In the genomic region with DNA sequence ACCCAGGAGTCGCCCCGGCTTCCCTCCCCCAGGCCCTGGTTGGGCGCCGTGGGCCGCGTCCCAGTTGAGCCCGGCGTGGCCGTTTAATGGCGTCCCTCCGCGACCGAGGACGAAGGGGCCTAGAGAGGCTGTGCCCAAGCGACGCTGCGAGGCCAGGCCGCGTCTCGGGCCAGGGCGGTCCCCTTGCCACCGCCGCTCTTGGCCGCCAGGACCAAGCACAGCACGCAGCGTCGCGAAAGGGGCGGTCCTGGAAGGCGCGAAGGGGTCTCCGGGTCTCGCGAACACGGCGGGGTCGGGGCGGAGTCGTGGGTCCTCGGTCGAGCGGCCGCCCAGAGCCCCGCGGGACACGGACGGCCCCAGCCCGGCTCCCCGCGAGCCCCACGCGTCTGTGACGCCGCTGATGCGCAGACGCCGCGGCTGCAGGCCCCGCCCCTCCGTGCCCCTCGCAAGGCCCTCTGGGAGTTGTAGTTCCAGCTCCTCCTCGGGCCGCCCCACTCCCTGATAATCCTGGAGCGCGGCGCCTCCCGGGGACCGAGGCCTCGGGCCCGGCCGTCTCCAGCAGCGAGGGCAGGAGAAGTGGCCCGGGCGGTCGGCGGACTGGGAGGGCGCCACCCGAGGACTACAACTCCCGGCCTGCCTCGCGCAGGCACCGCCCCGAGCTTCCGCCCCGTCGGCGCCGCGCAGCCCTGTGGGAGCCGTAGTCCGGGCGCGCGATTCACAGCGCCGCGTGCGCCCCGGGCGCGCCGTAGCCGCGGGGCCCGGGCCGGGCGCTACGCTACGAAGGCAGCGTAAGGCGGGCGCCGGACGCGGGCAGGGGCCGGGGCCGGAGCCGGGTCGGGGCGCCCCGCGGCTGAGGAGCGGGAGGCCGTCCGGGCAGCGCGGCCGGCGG, we compare ENCODE assay signal across 8 cellular contexts. TPM values are rescaled to one million over a fixed set of nuclear protein-coding genes. Genes with fewer than 3 reads are reported as not detected.
DNase-seq lines count a peak whose midpoint lies in the region; ATAC-seq and TF ChIP-seq lines count a peak whose summit lies in the region.

A gene (plus strand): TSS at position 698 of the 889 bp plus-strand sequence. CDS start 19,127 bp downstream, outside the sequence.

- ATAC-seq in GM21515 (IDR thresholded peaks at IDR 0.05; ENCODE audit: unreplicated experiment) = peak; percentile 64

- H3K36me3 ChIP-seq in mucosa of rectum (ENCODE audit: control insufficient read depth in 2 of 2, insufficient read depth in 2 of 2, low read length in 2 of 2) = peaks cover 0 to 8% of the 10 kb centered on the region in 2 donors

- H3K27ac Mint-ChIP-seq in Calu3 (ENCODE audit: unreplicated experiment) = peak within 1 kb of the TSS; percentile 85

- peak within 1 kb of the TSS; percentile 95 for H3K27ac ChIP-seq in epithelial cell of prostate
- H3K27ac ChIP-seq in mucosa of rectum (ENCODE audit: low read depth in 2 of 2, low read length in 2 of 2) = peak within 1 kb of the TSS; percentile 97 to 98

- H3K4me3 ChIP-seq in mucosa of rectum (ENCODE audit: low read length in 2 of 2) = peak within 1 kb of the TSS; percentile 84 to 87

- H3K4me1 Mint-ChIP-seq in Calu3 (ENCODE audit: low read depth, unreplicated experiment) = peaks cover 38% of the 10 kb centered on the region

- TF ChIP-seq CTCF in Calu3 (IDR thresholded peaks at IDR 0.05; ENCODE audit: unreplicated experiment) = peak; percentile 45

- H3K9me3 ChIP-seq in mucosa of rectum (ENCODE audit: control insufficient read depth in 2 of 2, low read length in 2 of 2) = no peaks in the 10 kb centered on the region

- peak within 1 kb of the TSS; percentile 90 to 94 for H3K9ac ChIP-seq in mucosa of rectum (ENCODE audit: low read depth in 1 of 2, low read length in 2 of 2)

- no TSS peak for BruUV-seq in Calu3 (replicated peaks; lab: Mats Ljungman, UMichigan)

- H3K27me3 ChIP-seq in mucosa of rectum (ENCODE audit: control insufficient read depth in 2 of 2, insufficient read depth in 2 of 2, low read length in 2 of 2) = no peaks in the 10 kb centered on the region

- no peaks in the 10 kb centered on the region for H3K27me3 Mint-ChIP-seq in Calu3 (ENCODE audit: unreplicated experiment)

- peak within 1 kb of the TSS; percentile 92 for H3K4me3 Mint-ChIP-seq in Calu3 (ENCODE audit: low read depth, unreplicated experiment)

- peaks cover 77% of the 10 kb centered on the region for H3K36me3 Mint-ChIP-seq in Calu3 (ENCODE audit: insufficient read depth, unreplicated experiment)

- CTCF ChIA-PET in Calu3 (lab: Charles Lee) = interaction anchor here (0.5 to 0.8 kb wide), 4 partner anchors 55 to 611 kb away, joined by 3 read pairs; no protein-coding TSS in a partner anchor

- DNase-seq in Calu3 (peak; percentile 93), HuH-7 (ENCODE audit: low spot score) (peak; percentile 68), OCI-M1 (lab: John Stamatoyannopoulos, UW) (peak; percentile 89), activated T-cell treated with anti-CD3 and anti-CD28 coated beads for 4 hours (peak; percentile 74), epithelial cell of prostate (ENCODE audit: low read depth, low spot score) (peak; percentile 48)
- DNase-seq in stimulated activated CD8-positive, alpha-beta memory T cell treated with anti-CD3 and anti-CD28 coated beads, Interleukin-4, amount 100 ng/mL, for 48 hours = peak; percentile 91

- H3K4me1 ChIP-seq in mucosa of rectum (ENCODE audit: control insufficient read depth in 2 of 2, insufficient read depth in 2 of 2, low read length in 2 of 2) = peaks cover 36 to 46% of the 10 kb centered on the region in 2 donors

- H3K9me3 Mint-ChIP-seq in Calu3 (ENCODE audit: low read depth, unreplicated experiment) = no peaks in the 10 kb centered on the region

- intact Hi-C loops in Calu3 (cut with micrococcal nuclease; ENCODE audit: unreplicated experiment) = loop anchor here (10.0 kb wide), 1 partner anchor 108 kb away; a partner anchor contains a TSS

RNA-seq across cellular contexts. Expression of the gene that starts here (rescaled TPM):
- 108 and 120 TPM in 2 replicates for total RNA-seq in Calu3 (2022)

Comparison
In these comparisons a context has a peak if more than half of its experiments do, and no peak if none do; other contexts are left out.
1. Peak in every context shown above with its lines: DNase-seq, ATAC-seq, H3K4me3 ChIP-seq and H3K27ac ChIP-seq.